10 cellular contexts compared by ENCODE assay signal in the genomic region with DNA sequence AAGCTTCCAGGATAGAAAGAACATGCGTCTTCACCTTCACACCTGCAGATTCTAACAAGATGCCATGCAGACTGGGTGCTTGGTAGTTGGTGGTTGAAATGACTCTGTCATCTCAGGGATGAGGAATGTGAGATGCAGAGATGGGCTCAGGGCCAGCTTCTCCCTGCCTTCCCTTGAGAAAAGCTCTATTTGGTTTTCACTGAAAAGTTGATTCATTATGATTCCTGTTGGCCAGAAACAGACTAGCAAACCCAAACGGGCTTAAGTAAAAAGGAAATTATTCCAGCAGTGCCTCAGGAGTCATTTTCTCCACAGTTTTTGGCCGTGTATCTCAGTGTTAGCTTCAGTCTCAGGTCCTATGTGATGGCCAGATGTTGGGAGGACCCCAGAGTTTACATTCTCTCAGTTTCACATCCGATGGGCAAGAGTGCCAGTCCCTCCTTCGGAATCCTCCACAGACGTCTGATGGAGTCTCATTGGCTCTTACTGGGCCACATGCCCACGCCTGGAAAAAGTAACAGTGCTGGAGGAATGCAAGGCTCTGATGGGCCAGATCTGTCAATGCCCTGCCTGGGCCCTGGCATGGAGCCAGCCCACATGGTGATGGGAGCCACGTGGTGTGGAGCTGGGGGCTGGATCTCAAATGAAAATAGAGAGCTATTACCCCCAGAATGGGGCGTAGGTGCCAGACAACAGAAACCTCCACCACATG. TPM values are rescaled to one million over a fixed set of nuclear protein-coding genes. Genes with fewer than 3 reads are reported as not detected.
A peak's percentile ranks its signal among the peaks of the same experiment; 100 is the strongest.
DNase-seq lines count a peak whose midpoint lies in the region; ATAC-seq and TF ChIP-seq lines count a peak whose summit lies in the region.
"Had no signal": no experiment of that assay in that cellular context is flagged by ENCODE, and none has a peak within 500 bp of the region (broad histone marks: within the 10 kb centered on the region; RNA-seq: fewer than 3 reads in every experiment).

No MANE protein-coding gene starts in this region.

- no peak overlapping the region for H3K4me3 Mint-ChIP-seq in activated naive CD4-positive, alpha-beta T cell treated with anti-CD3 and anti-CD28 coated beads for 36 hours
- H3K4me3 Mint-ChIP-seq in stimulated activated naive B cell treated with anti-CD40 and anti-IgM and Interleukin-4, amounts not matched to agents 10 μg/mL and 1 μg/mL and 100 μg/mL, for 72 hours, result no peak overlapping the region

- WGBS in right cardiac atrium, result 42% methylated on average over 9 of the region's 9 CpGs
- WGBS in transverse colon (ENCODE audit: low coverage in 1 of 2), 2 donors, result 50 to 65% methylated on average over 2 to 9 of the region's 9 CpGs

- H3K4me1 ChIP-seq in right cardiac atrium (ENCODE audit: control insufficient read depth, insufficient read depth, low read length) (peaks cover 8% of the 10 kb centered on the region), transverse colon (peaks cover 7 to 25% (median 14%) of the 10 kb centered on the region in 4 donors)

- H3K27me3 Mint-ChIP-seq in activated naive CD4-positive, alpha-beta T cell treated with anti-CD3 and anti-CD28 coated beads for 36 hours (ENCODE audit: low read depth), result no peaks in the 10 kb centered on the region
- no peaks in the 10 kb centered on the region for H3K27me3 Mint-ChIP-seq in stimulated activated naive B cell treated with anti-CD40 and anti-IgM and Interleukin-4, amounts not matched to agents 10 μg/mL and 1 μg/mL and 100 μg/mL, for 72 hours

- TF ChIP-seq CTCF in transverse colon (IDR thresholded peaks at IDR 0.05) (no peak), GM13977 (IDR thresholded peaks at IDR 0.05; ENCODE audit: extremely low read depth, insufficient read depth, missing control alignments) (no peak)

- H3K27me3 ChIP-seq in right cardiac atrium (ENCODE audit: control insufficient read depth, insufficient read depth) (no peaks in the 10 kb centered on the region), transverse colon (no peaks in the 10 kb centered on the region)
- H3K27me3 ChIP-seq: BLaER1 had no signal

- H3K9me3 ChIP-seq in right cardiac atrium (ENCODE audit: control insufficient read depth, low read length) (no peaks in the 10 kb centered on the region), transverse colon (no peaks in the 10 kb centered on the region)
- H3K9me3 ChIP-seq: BLaER1 had no signal

- no peak for TF ChIP-seq POLR2A in transverse colon (IDR thresholded peaks at IDR 0.05)

- H3K4me3 ChIP-seq in right cardiac atrium (ENCODE audit: low read length) (no peak overlapping the region), transverse colon (no peak overlapping the region)
- H3K4me3 ChIP-seq: BLaER1 had no signal

- DNase-seq in activated naive CD4-positive, alpha-beta T cell treated with anti-CD3 and anti-CD28 coated beads for 36 hours, result peak; percentile 35
- DNase-seq in activated naive CD4-positive, alpha-beta T cell treated with Interleukin-2 at 50 U/mL for 16 hours, result no peak
- DNase-seq in amniotic epithelial cell (ENCODE audit: low read depth) (peak; percentile 50), right cardiac atrium (peak; percentile 52 to 84 (median 83)), transverse colon (no peak), GM13977 (ENCODE audit: low spot score) (no peak)
- no peak for DNase-seq in stimulated activated naive B cell treated with anti-CD40 and anti-IgM and Interleukin-4, amounts not matched to agents 10 μg/mL and 1 μg/mL and 100 μg/mL, for 72 hours
- DNase-seq: cortex of kidney had no signal

- in situ Hi-C loops in transverse colon (cut with MboI; ENCODE audit: low pct_ligation_motif_present in 1 of 4, low pct_unique_long_range_greater_than_20kb in 1 of 4, low sequenced_read_pairs in 3 of 4) (loop anchor here (10.0 to 25.0 kb wide), 3 partner anchors 152 to 630 kb away; partner anchors contain the start of gene CLEC3B (in 4 of the 4)), GM13977 (cut with MboI; ENCODE audit: low pct_unique_long_range_greater_than_20kb, low sequenced_read_pairs, unreplicated experiment) (loop anchor here (25.0 kb wide), 1 partner anchor 630 kb away; the partner anchor contains the start of gene CLEC3B)

- H3K36me3 Mint-ChIP-seq in activated naive CD4-positive, alpha-beta T cell treated with anti-CD3 and anti-CD28 coated beads for 36 hours (ENCODE audit: low read depth), result peaks cover 24% of the 10 kb centered on the region
- peaks cover 28 to 48% of the 10 kb centered on the region in 2 donors for H3K36me3 Mint-ChIP-seq in stimulated activated naive B cell treated with anti-CD40 and anti-IgM and Interleukin-4, amounts not matched to agents 10 μg/mL and 1 μg/mL and 100 μg/mL, for 72 hours

- H3K27ac Mint-ChIP-seq in activated naive CD4-positive, alpha-beta T cell treated with anti-CD3 and anti-CD28 coated beads for 36 hours, result peak overlapping the region; percentile 37
- no peak overlapping the region for H3K27ac Mint-ChIP-seq in stimulated activated naive B cell treated with anti-CD40 and anti-IgM and Interleukin-4, amounts not matched to agents 10 μg/mL and 1 μg/mL and 100 μg/mL, for 72 hours

- no peak overlapping the region for H3K27ac ChIP-seq in right cardiac atrium (ENCODE audit: low read length)
- H3K27ac ChIP-seq in transverse colon, result peak overlapping the region; percentile 19 to 52 (median 40)

- no peak for TF ChIP-seq EP300 in transverse colon (IDR thresholded peaks at IDR 0.05; ENCODE audit: low read depth)

- CTCF ChIA-PET in activated naive CD4-positive, alpha-beta T cell treated with anti-CD3 and anti-CD28 coated beads for 36 hours (lab: Charles Lee), result interaction anchor here (1.0 to 2.0 kb wide), 6 partner anchors 8 to 630 kb away, joined by 3 to 11 read pairs (median 3); no protein-coding TSS in a partner anchor

- peaks cover 53% of the 10 kb centered on the region for H3K4me1 Mint-ChIP-seq in activated naive CD4-positive, alpha-beta T cell treated with anti-CD3 and anti-CD28 coated beads for 36 hours (ENCODE audit: low read depth)
- peaks cover 23 to 48% of the 10 kb centered on the region in 2 donors for H3K4me1 Mint-ChIP-seq in stimulated activated naive B cell treated with anti-CD40 and anti-IgM and Interleukin-4, amounts not matched to agents 10 μg/mL and 1 μg/mL and 100 μg/mL, for 72 hours

- intact Hi-C loops in activated naive CD4-positive, alpha-beta T cell treated with anti-CD3 and anti-CD28 coated beads for 36 hours (cut with micrococcal nuclease), result loop anchor here (5.0 to 10.0 kb wide), 6 partner anchors 250 to 698 kb away; partner anchors contain the start of gene TMEM158
- intact Hi-C loops in right cardiac atrium (cut with DNase I), result no loop called here
- intact Hi-C loops in transverse colon (cut with DNase I; ENCODE audit: low total_unique reads), result no loop called here

- no peaks in the 10 kb centered on the region for H3K9me3 Mint-ChIP-seq in activated naive CD4-positive, alpha-beta T cell treated with anti-CD3 and anti-CD28 coated beads for 36 hours
- H3K9me3 Mint-ChIP-seq in stimulated activated naive B cell treated with anti-CD40 and anti-IgM and Interleukin-4, amounts not matched to agents 10 μg/mL and 1 μg/mL and 100 μg/mL, for 72 hours, result no peaks in the 10 kb centered on the region

- peaks cover 0 to 13% (median 5%) of the 10 kb centered on the region in 4 donors for H3K36me3 ChIP-seq in transverse colon

- peak; percentile 8 to 45 for ATAC-seq in right cardiac atrium
- no peak for ATAC-seq in stimulated activated naive B cell treated with anti-CD40 and anti-IgM and Interleukin-4, amounts not matched to agents 10 μg/mL and 1 μg/mL and 100 μg/mL, for 72 hours (replicated peaks)
- no peak for ATAC-seq in activated CD4-positive, CD25-positive, alpha-beta regulatory T cell treated with anti-CD3 and anti-CD28 coated beads, Interleukin-2, amount 50 U/mL, for 24 hours

RNA-seq across cellular contexts. Expression of gene SACM1L, which starts 22.3 kb away (rescaled TPM):
- 10 to 100 TPM; 44.9 to 51.0 TPM for total RNA-seq in activated naive CD4-positive, alpha-beta T cell treated with anti-CD3 and anti-CD28 coated beads for 36 hours
- total RNA-seq in right cardiac atrium (10 to 100 TPM; 26.9 to 32.0 (median 29.5) TPM), transverse colon (10 to 100 TPM in 3 of 4 donors, 1 to 10 TPM in 1; 8.6 to 71.9 (median 53.8) TPM)
- 17.0 TPM for polyA plus RNA-seq in right cardiac atrium

Comparison
In these comparisons a context has a peak if more than half of its experiments do, and no peak if none do; other contexts are left out.
1. DNase-seq: peak in activated naive CD4-positive, alpha-beta T cell treated with anti-CD3 and anti-CD28 coated beads for 36 hours (single experiment), amniotic epithelial cell (single experiment) and right cardiac atrium (3 of 3); none in activated naive CD4-positive, alpha-beta T cell treated with Interleukin-2 at 50 U/mL for 16 hours (single experiment), transverse colon (single experiment), GM13977 (single experiment) and stimulated activated naive B cell treated with anti-CD40 and anti-IgM and Interleukin-4, amounts not matched to agents 10 μg/mL and 1 μg/mL and 100 μg/mL, for 72 hours (single experiment).
2. ATAC-seq: peak in right cardiac atrium (2 of 2); none in stimulated activated naive B cell treated with anti-CD40 and anti-IgM and Interleukin-4, amounts not matched to agents 10 μg/mL and 1 μg/mL and 100 μg/mL, for 72 hours (0 of 2) and activated CD4-positive, CD25-positive, alpha-beta regulatory T cell treated with anti-CD3 and anti-CD28 coated beads, Interleukin-2, amount 50 U/mL, for 24 hours (0 of 2).